1 cellular context compared by ENCODE assay signal in the genomic region with DNA sequence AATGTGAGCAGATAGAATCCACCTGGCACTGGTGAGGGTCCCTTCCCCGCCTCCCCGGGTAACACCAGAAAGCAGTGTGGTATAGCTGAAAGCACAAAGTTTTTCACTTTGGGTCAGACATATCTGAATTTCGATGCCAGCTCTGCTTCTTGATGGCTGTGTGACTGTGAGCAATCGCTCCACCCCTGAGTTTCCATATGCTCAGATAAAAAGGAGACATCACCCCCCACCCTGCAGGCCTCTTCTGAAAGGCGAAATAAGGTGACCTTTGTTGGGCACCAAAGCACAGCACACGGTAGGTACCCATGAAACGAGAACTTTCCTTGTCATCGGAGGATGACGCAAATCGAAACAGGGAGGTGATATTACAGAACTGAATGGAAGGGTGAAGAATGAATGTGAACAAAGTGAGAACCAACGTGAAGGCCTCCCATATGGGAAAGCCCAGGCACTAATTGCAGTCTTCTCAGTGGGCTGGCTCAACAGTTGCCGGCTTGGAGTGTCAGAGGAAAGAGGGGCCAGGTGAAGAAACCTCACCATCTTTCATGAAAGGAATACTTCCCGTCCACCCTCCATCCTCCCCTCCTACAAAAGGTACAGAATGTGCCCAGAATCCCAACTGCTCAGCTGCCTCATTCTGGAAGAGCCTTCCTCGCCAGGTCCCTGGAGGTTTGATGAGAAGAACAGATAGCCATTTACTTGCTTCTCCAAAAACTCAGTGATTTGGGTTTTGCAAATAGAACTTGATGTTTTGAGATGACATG.
A peak's percentile ranks its signal among the peaks of the same experiment; 100 is the strongest.
TF ChIP-seq lines count a peak whose summit lies in the region.

No MANE protein-coding gene starts in this region.

TF ChIP-seq in GM12878, 131 proteins besides CTCF, POLR2A, EP300 and RAD21 (continued from another document and continues in another):
- TF ChIP-seq, protein P1, sequence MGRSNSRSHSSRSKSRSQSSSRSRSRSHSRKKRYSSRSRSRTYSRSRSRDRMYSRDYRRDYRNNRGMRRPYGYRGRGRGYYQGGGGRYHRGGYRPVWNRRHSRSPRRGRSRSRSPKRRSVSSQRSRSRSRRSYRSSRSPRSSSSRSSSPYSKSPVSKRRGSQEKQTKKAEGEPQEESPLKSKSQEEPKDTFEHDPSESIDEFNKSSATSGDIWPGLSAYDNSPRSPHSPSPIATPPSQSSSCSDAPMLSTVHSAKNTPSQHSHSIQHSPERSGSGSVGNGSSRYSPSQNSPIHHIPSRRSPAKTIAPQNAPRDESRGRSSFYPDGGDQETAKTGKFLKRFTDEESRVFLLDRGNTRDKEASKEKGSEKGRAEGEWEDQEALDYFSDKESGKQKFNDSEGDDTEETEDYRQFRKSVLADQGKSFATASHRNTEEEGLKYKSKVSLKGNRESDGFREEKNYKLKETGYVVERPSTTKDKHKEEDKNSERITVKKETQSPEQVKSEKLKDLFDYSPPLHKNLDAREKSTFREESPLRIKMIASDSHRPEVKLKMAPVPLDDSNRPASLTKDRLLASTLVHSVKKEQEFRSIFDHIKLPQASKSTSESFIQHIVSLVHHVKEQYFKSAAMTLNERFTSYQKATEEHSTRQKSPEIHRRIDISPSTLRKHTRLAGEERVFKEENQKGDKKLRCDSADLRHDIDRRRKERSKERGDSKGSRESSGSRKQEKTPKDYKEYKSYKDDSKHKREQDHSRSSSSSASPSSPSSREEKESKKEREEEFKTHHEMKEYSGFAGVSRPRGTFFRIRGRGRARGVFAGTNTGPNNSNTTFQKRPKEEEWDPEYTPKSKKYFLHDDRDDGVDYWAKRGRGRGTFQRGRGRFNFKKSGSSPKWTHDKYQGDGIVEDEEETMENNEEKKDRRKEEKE (IDR thresholded peaks at IDR 0.05) = no peak
- TF ChIP-seq, protein P2, sequence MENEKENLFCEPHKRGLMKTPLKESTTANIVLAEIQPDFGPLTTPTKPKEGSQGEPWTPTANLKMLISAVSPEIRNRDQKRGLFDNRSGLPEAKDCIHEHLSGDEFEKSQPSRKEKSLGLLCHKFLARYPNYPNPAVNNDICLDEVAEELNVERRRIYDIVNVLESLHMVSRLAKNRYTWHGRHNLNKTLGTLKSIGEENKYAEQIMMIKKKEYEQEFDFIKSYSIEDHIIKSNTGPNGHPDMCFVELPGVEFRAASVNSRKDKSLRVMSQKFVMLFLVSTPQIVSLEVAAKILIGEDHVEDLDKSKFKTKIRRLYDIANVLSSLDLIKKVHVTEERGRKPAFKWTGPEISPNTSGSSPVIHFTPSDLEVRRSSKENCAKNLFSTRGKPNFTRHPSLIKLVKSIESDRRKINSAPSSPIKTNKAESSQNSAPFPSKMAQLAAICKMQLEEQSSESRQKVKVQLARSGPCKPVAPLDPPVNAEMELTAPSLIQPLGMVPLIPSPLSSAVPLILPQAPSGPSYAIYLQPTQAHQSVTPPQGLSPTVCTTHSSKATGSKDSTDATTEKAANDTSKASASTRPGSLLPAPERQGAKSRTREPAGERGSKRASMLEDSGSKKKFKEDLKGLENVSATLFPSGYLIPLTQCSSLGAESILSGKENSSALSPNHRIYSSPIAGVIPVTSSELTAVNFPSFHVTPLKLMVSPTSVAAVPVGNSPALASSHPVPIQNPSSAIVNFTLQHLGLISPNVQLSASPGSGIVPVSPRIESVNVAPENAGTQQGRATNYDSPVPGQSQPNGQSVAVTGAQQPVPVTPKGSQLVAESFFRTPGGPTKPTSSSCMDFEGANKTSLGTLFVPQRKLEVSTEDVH (IDR thresholded peaks at IDR 0.05; ENCODE audit: low read depth, partially characterized antibody) = no peak
- TF ChIP-seq IRF5 (IDR thresholded peaks at IDR 0.05; ENCODE audit: borderline replicate concordance) (no peak), POLR2AphosphoS2 (IDR thresholded peaks at IDR 0.05; ENCODE audit: low read depth, low read length) (no peak), CEBPZ (IDR thresholded peaks at IDR 0.05; ENCODE audit: low read depth, low read length) (no peak), DPF2 (IDR thresholded peaks at IDR 0.05) (peak; percentile 91), CUX1 (IDR thresholded peaks at IDR 0.05; ENCODE audit: insufficient replicate concordance, low read depth, low read length) (peak; percentile 34), EED (IDR thresholded peaks at IDR 0.05; ENCODE audit: low read depth) (peak; percentile 89), ZNF274 (IDR thresholded peaks at IDR 0.05; ENCODE audit: insufficient read depth, insufficient read length) (no peak), IRF4 (IDR thresholded peaks at IDR 0.05; ENCODE audit: low read depth, low read length) (peak; percentile 95), HDAC2 (IDR thresholded peaks at IDR 0.05) (no peak), NBN (IDR thresholded peaks at IDR 0.05) (peak; percentile 43; the same call in 1 of the 2 replicates), POLR2AphosphoS5 (IDR thresholded peaks at IDR 0.05; ENCODE audit: low read length) (no peak), MYC (IDR thresholded peaks at IDR 0.05; ENCODE audit: insufficient read depth, insufficient read length, insufficient replicate concordance, low read length, severe bottlenecking) (no peak), TCF12 (IDR thresholded peaks at IDR 0.05; ENCODE audit: low read depth, low read length) (0 out of 2 replicates have a peak, but pooled peaks have one; percentile 12), YBX1 (IDR thresholded peaks at IDR 0.05) (no peak), TBL1XR1 (IDR thresholded peaks at IDR 0.05; ENCODE audit: low read depth, low read length) (no peak), NRF1 (conservative IDR thresholded peaks at IDR 0.05; ENCODE audit: low read depth, low read length) (no peak), GATAD2B (conservative IDR thresholded peaks at IDR 0.05; ENCODE audit: low read depth) (peak; percentile 87), SKIL (IDR thresholded peaks at IDR 0.05; ENCODE audit: low read depth, poor library complexity, severe bottlenecking) (peak; percentile 49), JUND (IDR thresholded peaks at IDR 0.05; ENCODE audit: low read depth, low read length) (0 out of 2 replicates have a peak, but pooled peaks have one; percentile 34), CHD2 (IDR thresholded peaks at IDR 0.05; ENCODE audit: borderline replicate concordance, low read depth, low read length) (0 out of 2 replicates have a peak, but pooled peaks have one; percentile 34), LARP7 (IDR thresholded peaks at IDR 0.05) (no peak), TARDBP (IDR thresholded peaks at IDR 0.05; ENCODE audit: borderline replicate concordance) (no peak), NFIC (IDR thresholded peaks at IDR 0.05; ENCODE audit: low read depth, low read length) (peak; percentile 65), RFX5 (IDR thresholded peaks at IDR 0.05; ENCODE audit: low read depth, low read length) (no peak), ZNF24 (IDR thresholded peaks at IDR 0.05) (no peak), JUNB (IDR thresholded peaks at IDR 0.05) (peak; percentile 86), RELA (IDR thresholded peaks at IDR 0.05; ENCODE audit: borderline replicate concordance, partially characterized antibody) (peak; percentile 12), WRNIP1 (IDR thresholded peaks at IDR 0.05; ENCODE audit: borderline replicate concordance, low read depth, low read length) (no peak), SMAD5 (IDR thresholded peaks at IDR 0.05; ENCODE audit: low read depth) (no peak)
- TF ChIP-seq, protein P3, sequence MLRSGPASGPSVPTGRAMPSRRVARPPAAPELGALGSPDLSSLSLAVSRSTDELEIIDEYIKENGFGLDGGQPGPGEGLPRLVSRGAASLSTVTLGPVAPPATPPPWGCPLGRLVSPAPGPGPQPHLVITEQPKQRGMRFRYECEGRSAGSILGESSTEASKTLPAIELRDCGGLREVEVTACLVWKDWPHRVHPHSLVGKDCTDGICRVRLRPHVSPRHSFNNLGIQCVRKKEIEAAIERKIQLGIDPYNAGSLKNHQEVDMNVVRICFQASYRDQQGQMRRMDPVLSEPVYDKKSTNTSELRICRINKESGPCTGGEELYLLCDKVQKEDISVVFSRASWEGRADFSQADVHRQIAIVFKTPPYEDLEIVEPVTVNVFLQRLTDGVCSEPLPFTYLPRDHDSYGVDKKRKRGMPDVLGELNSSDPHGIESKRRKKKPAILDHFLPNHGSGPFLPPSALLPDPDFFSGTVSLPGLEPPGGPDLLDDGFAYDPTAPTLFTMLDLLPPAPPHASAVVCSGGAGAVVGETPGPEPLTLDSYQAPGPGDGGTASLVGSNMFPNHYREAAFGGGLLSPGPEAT (IDR thresholded peaks at IDR 0.05; ENCODE audit: low read depth) = peak; percentile 88
- TF ChIP-seq, protein P4, sequence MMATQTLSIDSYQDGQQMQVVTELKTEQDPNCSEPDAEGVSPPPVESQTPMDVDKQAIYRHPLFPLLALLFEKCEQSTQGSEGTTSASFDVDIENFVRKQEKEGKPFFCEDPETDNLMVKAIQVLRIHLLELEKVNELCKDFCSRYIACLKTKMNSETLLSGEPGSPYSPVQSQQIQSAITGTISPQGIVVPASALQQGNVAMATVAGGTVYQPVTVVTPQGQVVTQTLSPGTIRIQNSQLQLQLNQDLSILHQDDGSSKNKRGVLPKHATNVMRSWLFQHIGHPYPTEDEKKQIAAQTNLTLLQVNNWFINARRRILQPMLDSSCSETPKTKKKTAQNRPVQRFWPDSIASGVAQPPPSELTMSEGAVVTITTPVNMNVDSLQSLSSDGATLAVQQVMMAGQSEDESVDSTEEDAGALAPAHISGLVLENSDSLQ (IDR thresholded peaks at IDR 0.05) = 0 out of 2 replicates have a peak, but pooled peaks have one; percentile 24
